In genomic region chr20:22379472-22379871, GRCh38 we compare ENCODE assay signal across 1 cellular context.
TF ChIP-seq lines count a peak whose summit lies in the region.

No MANE protein-coding gene starts in this region.

TF ChIP-seq in HCT116, 20 proteins besides CTCF, POLR2A, EP300 and RAD21 (continued from another document):
- TF ChIP-seq TCF7L2 (IDR thresholded peaks at IDR 0.05; ENCODE audit: borderline replicate concordance, extremely low read depth, insufficient read depth, insufficient read length) (no peak), ELF1 (IDR thresholded peaks at IDR 0.05; ENCODE audit: borderline replicate concordance, low read depth) (no peak), EZH2phosphoT487 (IDR thresholded peaks at IDR 0.05; ENCODE audit: borderline replicate concordance) (no peak), CEBPB (IDR thresholded peaks at IDR 0.05; ENCODE audit: low read depth) (peak; percentile 58), FOSL1 (IDR thresholded peaks at IDR 0.05; ENCODE audit: low read depth) (peak; percentile 71)
TF ChIP-seq in HCT116: peak in this region for 8.
